ENCODE assay signal across 1 cellular context in the genomic region with DNA sequence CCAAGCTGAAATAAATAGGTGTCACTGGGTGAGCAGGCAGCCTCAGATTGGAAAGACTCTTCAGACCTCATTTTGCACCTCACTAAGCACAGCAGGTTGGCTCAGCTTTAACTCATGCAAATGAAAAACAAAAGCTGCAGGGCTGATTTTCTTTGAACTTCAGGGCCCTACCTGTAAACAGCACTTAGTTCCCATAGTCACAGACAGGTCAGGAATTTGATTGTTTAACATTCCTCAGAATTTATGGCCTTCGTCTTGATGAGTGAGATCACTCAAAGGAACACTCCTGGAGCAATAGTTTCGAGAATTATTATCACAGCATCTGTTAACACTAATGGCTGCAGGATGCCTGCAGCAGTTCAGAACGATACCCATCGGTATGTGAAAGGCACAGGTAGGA.
TF ChIP-seq lines count a peak whose summit lies in the region.

No MANE protein-coding gene starts in this region.

TF ChIP-seq in WTC11, 78 proteins besides CTCF, POLR2A, EP300 and RAD21:
- TF ChIP-seq, protein P1, sequence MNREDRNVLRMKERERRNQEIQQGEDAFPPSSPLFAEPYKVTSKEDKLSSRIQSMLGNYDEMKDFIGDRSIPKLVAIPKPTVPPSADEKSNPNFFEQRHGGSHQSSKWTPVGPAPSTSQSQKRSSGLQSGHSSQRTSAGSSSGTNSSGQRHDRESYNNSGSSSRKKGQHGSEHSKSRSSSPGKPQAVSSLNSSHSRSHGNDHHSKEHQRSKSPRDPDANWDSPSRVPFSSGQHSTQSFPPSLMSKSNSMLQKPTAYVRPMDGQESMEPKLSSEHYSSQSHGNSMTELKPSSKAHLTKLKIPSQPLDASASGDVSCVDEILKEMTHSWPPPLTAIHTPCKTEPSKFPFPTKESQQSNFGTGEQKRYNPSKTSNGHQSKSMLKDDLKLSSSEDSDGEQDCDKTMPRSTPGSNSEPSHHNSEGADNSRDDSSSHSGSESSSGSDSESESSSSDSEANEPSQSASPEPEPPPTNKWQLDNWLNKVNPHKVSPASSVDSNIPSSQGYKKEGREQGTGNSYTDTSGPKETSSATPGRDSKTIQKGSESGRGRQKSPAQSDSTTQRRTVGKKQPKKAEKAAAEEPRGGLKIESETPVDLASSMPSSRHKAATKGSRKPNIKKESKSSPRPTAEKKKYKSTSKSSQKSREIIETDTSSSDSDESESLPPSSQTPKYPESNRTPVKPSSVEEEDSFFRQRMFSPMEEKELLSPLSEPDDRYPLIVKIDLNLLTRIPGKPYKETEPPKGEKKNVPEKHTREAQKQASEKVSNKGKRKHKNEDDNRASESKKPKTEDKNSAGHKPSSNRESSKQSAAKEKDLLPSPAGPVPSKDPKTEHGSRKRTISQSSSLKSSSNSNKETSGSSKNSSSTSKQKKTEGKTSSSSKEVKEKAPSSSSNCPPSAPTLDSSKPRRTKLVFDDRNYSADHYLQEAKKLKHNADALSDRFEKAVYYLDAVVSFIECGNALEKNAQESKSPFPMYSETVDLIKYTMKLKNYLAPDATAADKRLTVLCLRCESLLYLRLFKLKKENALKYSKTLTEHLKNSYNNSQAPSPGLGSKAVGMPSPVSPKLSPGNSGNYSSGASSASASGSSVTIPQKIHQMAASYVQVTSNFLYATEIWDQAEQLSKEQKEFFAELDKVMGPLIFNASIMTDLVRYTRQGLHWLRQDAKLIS (CRISPR knock-in tag; IDR thresholded peaks at IDR 0.05; ENCODE audit: borderline replicate concordance): no peak
- TF ChIP-seq, protein P2, sequence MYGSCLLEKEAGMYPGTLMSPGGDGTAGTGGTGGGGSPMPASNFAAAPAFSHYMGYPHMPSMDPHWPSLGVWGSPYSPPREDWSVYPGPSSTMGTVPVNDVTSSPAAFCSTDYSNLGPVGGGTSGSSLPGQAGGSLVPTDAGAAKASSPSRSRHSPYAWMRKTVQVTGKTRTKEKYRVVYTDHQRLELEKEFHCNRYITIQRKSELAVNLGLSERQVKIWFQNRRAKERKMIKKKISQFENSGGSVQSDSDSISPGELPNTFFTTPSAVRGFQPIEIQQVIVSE (CRISPR knock-in tag; IDR thresholded peaks at IDR 0.05; ENCODE audit: borderline replicate concordance): no peak
- TF ChIP-seq RELA (CRISPR knock-in tag; IDR thresholded peaks at IDR 0.05; ENCODE audit: borderline replicate concordance) (no peak), ELF4 (CRISPR knock-in tag; IDR thresholded peaks at IDR 0.05; ENCODE audit: low read depth) (no peak), TEAD4 (CRISPR knock-in tag; IDR thresholded peaks at IDR 0.05) (peak; percentile 42; the same call in 1 of the 2 replicates), SMAD3 (CRISPR knock-in tag; IDR thresholded peaks at IDR 0.05; ENCODE audit: borderline replicate concordance) (no peak), TEAD1 (CRISPR knock-in tag; IDR thresholded peaks at IDR 0.05) (peak; percentile 86; the same call in 1 of the 2 replicates)
- TF ChIP-seq, protein P3, sequence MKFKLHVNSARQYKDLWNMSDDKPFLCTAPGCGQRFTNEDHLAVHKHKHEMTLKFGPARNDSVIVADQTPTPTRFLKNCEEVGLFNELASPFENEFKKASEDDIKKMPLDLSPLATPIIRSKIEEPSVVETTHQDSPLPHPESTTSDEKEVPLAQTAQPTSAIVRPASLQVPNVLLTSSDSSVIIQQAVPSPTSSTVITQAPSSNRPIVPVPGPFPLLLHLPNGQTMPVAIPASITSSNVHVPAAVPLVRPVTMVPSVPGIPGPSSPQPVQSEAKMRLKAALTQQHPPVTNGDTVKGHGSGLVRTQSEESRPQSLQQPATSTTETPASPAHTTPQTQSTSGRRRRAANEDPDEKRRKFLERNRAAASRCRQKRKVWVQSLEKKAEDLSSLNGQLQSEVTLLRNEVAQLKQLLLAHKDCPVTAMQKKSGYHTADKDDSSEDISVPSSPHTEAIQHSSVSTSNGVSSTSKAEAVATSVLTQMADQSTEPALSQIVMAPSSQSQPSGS (CRISPR knock-in tag; IDR thresholded peaks at IDR 0.05; ENCODE audit: borderline replicate concordance, low read depth): no peak
- TF ChIP-seq, protein P4, sequence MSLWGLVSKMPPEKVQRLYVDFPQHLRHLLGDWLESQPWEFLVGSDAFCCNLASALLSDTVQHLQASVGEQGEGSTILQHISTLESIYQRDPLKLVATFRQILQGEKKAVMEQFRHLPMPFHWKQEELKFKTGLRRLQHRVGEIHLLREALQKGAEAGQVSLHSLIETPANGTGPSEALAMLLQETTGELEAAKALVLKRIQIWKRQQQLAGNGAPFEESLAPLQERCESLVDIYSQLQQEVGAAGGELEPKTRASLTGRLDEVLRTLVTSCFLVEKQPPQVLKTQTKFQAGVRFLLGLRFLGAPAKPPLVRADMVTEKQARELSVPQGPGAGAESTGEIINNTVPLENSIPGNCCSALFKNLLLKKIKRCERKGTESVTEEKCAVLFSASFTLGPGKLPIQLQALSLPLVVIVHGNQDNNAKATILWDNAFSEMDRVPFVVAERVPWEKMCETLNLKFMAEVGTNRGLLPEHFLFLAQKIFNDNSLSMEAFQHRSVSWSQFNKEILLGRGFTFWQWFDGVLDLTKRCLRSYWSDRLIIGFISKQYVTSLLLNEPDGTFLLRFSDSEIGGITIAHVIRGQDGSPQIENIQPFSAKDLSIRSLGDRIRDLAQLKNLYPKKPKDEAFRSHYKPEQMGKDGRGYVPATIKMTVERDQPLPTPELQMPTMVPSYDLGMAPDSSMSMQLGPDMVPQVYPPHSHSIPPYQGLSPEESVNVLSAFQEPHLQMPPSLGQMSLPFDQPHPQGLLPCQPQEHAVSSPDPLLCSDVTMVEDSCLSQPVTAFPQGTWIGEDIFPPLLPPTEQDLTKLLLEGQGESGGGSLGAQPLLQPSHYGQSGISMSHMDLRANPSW (CRISPR knock-in tag; conservative IDR thresholded peaks at IDR 0.05; ENCODE audit: low read depth): no peak
- TF ChIP-seq, protein P5, sequence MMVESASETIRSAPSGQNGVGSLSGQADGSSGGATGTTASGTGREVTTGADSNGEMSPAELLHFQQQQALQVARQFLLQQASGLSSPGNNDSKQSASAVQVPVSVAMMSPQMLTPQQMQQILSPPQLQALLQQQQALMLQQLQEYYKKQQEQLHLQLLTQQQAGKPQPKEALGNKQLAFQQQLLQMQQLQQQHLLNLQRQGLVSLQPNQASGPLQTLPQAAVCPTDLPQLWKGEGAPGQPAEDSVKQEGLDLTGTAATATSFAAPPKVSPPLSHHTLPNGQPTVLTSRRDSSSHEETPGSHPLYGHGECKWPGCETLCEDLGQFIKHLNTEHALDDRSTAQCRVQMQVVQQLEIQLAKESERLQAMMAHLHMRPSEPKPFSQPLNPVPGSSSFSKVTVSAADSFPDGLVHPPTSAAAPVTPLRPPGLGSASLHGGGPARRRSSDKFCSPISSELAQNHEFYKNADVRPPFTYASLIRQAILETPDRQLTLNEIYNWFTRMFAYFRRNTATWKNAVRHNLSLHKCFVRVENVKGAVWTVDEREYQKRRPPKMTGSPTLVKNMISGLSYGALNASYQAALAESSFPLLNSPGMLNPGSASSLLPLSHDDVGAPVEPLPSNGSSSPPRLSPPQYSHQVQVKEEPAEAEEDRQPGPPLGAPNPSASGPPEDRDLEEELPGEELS (CRISPR knock-in tag; IDR thresholded peaks at IDR 0.05): peak; percentile 61; the same call in 1 of the 2 replicates
- TF ChIP-seq, protein P6, sequence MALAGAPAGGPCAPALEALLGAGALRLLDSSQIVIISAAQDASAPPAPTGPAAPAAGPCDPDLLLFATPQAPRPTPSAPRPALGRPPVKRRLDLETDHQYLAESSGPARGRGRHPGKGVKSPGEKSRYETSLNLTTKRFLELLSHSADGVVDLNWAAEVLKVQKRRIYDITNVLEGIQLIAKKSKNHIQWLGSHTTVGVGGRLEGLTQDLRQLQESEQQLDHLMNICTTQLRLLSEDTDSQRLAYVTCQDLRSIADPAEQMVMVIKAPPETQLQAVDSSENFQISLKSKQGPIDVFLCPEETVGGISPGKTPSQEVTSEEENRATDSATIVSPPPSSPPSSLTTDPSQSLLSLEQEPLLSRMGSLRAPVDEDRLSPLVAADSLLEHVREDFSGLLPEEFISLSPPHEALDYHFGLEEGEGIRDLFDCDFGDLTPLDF (CRISPR knock-in tag; IDR thresholded peaks at IDR 0.05): no peak
- TF ChIP-seq, protein P7, sequence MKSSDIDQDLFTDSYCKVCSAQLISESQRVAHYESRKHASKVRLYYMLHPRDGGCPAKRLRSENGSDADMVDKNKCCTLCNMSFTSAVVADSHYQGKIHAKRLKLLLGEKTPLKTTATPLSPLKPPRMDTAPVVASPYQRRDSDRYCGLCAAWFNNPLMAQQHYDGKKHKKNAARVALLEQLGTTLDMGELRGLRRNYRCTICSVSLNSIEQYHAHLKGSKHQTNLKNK (CRISPR knock-in tag; IDR thresholded peaks at IDR 0.05): peak; percentile 82; the same call in 1 of the 2 replicates
